ENCODE assay signal across 10 cellular contexts in the genomic region with DNA sequence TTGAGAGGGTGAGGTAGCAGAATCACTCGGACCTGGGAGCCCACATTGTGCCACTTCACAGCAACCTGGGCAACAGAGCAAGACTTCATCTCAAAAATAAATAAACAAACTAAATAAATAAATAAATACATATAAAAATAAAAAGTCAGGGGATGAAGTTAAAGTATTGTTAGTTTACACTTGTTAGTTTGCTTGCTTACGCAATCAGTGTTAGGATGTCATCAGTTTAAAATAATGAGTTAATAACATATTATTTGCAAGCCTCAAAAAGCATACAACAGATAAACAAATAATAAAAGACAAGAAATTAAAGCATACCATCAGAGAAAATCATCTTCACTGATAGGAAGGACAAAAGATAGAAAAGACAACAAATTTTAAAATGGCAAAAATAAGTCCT.
"Had no signal": no experiment of that assay in that cellular context is flagged by ENCODE, and none has a peak within 500 bp of the region (broad histone marks: within the 10 kb centered on the region; RNA-seq: fewer than 3 reads in every experiment).

No MANE protein-coding gene starts in this region.

- H3K4me3 ChIP-seq: GM23248, GM23338, HAP-1 had no signal

- FAIRE-seq: H54 had no signal

- H2AFZ ChIP-seq: GM23248, GM23338 had no signal

- H3K36me3 ChIP-seq: HAP-1 had no signal

- H3K9ac ChIP-seq: GM23248 had no signal

- H3K27ac ChIP-seq: GM23248 had no signal

- H3K4me1 ChIP-seq: HAP-1 had no signal

- H3K9me3 ChIP-seq: HAP-1 had no signal

- DNase-seq: GM23248, GOT3, H7, H9, HCEC 1CT, HFFc6 had no signal

- ATAC-seq: GM23338, HCT116 had no signal

- H3K4me2 ChIP-seq: GM23338 had no signal
